8 cellular contexts compared by ENCODE assay signal in genomic region chr20:38143646-38144554, GRCh38. TPM values are rescaled to one million over a fixed set of nuclear protein-coding genes. Genes with fewer than 3 reads are reported as not detected.
A peak's percentile ranks its signal among the peaks of the same experiment; 100 is the strongest.
DNase-seq lines count a peak whose midpoint lies in the region; ATAC-seq and TF ChIP-seq lines count a peak whose summit lies in the region.

No MANE protein-coding gene starts in this region.

- peak overlapping the region; percentile 38 for H2AFZ ChIP-seq in parathyroid adenoma

- H3K4me1 ChIP-seq in esophagus muscularis mucosa = peaks cover 33 to 43% (median 37%) of the 10 kb centered on the region in 4 donors
- H3K4me1 ChIP-seq in parathyroid adenoma = peaks cover 18% of the 10 kb centered on the region

- TF ChIP-seq CTCF in esophagus muscularis mucosa (IDR thresholded peaks at IDR 0.05) = no peak
- no peak for TF ChIP-seq CTCF in parathyroid adenoma (IDR thresholded peaks at IDR 0.05)

- WGBS in esophagus muscularis mucosa = 28% methylated on average over 15 of the region's 16 CpGs

- DNase-seq in DMS153 treated with DMSO at 0.1 percent for 48 hours (lab: John Stamatoyannopoulos, UW; ENCODE audit: unreplicated experiment) = peak; percentile 7
- DNase-seq in esophagus muscularis mucosa (ENCODE audit: extremely low spot score) = no peak
- DNase-seq in stimulated activated CD4-positive, alpha-beta T cell treated with anti-CD3 and anti-CD28 coated beads, Interleukin-4, amount 100 ng/mL, for 24 hours = no peak
- no peak for DNase-seq in stimulated activated naive B cell treated with anti-CD40 and anti-IgM and Interleukin-4, amounts not matched to agents 10 μg/mL and 1 μg/mL and 100 μg/mL, for 72 hours

- no peaks in the 10 kb centered on the region for H3K4me1 Mint-ChIP-seq in stimulated activated naive B cell treated with anti-CD40 and anti-IgM and Interleukin-4, amounts not matched to agents 10 μg/mL and 1 μg/mL and 100 μg/mL, for 72 hours

- H3K9me3 ChIP-seq in esophagus muscularis mucosa = no peaks in the 10 kb centered on the region
- no peaks in the 10 kb centered on the region for H3K9me3 ChIP-seq in parathyroid adenoma (ENCODE audit: control insufficient read depth, low read length)

- ATAC-seq in HG03571 (IDR thresholded peaks at IDR 0.05; ENCODE audit: unreplicated experiment) = no peak
- ATAC-seq in HG03457 (IDR thresholded peaks at IDR 0.05; ENCODE audit: unreplicated experiment) = no peak
- no peak for ATAC-seq in stimulated activated naive B cell treated with anti-CD40 and anti-IgM and Interleukin-4, amounts not matched to agents 10 μg/mL and 1 μg/mL and 100 μg/mL, for 72 hours (replicated peaks)

- peaks cover 0 to 5% of the 10 kb centered on the region in 2 donors for H3K36me3 Mint-ChIP-seq in stimulated activated naive B cell treated with anti-CD40 and anti-IgM and Interleukin-4, amounts not matched to agents 10 μg/mL and 1 μg/mL and 100 μg/mL, for 72 hours

- peak; percentile 57 for TF ChIP-seq EP300 in esophagus muscularis mucosa (IDR thresholded peaks at IDR 0.05)

- H3K27ac Mint-ChIP-seq in stimulated activated naive B cell treated with anti-CD40 and anti-IgM and Interleukin-4, amounts not matched to agents 10 μg/mL and 1 μg/mL and 100 μg/mL, for 72 hours = no peak overlapping the region

- H3K36me3 ChIP-seq in esophagus muscularis mucosa (peaks cover 25 to 96% (median 72%) of the 10 kb centered on the region in 4 donors), parathyroid adenoma (ENCODE audit: control insufficient read depth, insufficient read depth, low read length) (no peaks in the 10 kb centered on the region)

- H3K27ac ChIP-seq in esophagus muscularis mucosa (replicated peaks in 1 of 4) (peak overlapping the region; percentile 77 to 87 (median 82)), parathyroid adenoma (peak overlapping the region; percentile 50)

- no peak overlapping the region for H3K9ac ChIP-seq in parathyroid adenoma

- H3K27me3 ChIP-seq in esophagus muscularis mucosa (no peaks in the 10 kb centered on the region), parathyroid adenoma (ENCODE audit: control insufficient read depth, insufficient read depth, low read length) (no peaks in the 10 kb centered on the region)

- TF ChIP-seq POLR2A in esophagus muscularis mucosa (IDR thresholded peaks at IDR 0.05; ENCODE audit: low read depth) = no peak

- no peak overlapping the region for H3K4me3 Mint-ChIP-seq in stimulated activated naive B cell treated with anti-CD40 and anti-IgM and Interleukin-4, amounts not matched to agents 10 μg/mL and 1 μg/mL and 100 μg/mL, for 72 hours

- intact Hi-C loops in esophagus muscularis mucosa (cut with DNase I) = no loop called here

- H3K79me2 ChIP-seq in parathyroid adenoma = no peaks in the 10 kb centered on the region

- H3K4me3 ChIP-seq in esophagus muscularis mucosa (no peak overlapping the region), parathyroid adenoma (ENCODE audit: low read depth, low read length) (no peak overlapping the region)

- peaks cover 17 to 28% of the 10 kb centered on the region in 2 donors for H3K27me3 Mint-ChIP-seq in stimulated activated naive B cell treated with anti-CD40 and anti-IgM and Interleukin-4, amounts not matched to agents 10 μg/mL and 1 μg/mL and 100 μg/mL, for 72 hours

- no peaks in the 10 kb centered on the region for H3K9me3 Mint-ChIP-seq in stimulated activated naive B cell treated with anti-CD40 and anti-IgM and Interleukin-4, amounts not matched to agents 10 μg/mL and 1 μg/mL and 100 μg/mL, for 72 hours

- H3K4me2 ChIP-seq in parathyroid adenoma (ENCODE audit: low read length) = no peak overlapping the region

TF ChIP-seq in PFSK-1, 5 proteins besides CTCF, POLR2A, EP300 and RAD21:
- no peak for TF ChIP-seq REST (IDR thresholded peaks at IDR 0.05; ENCODE audit: insufficient read depth in 1 of 2, low read depth in 2 of 2, low read length in 2 of 2)
- TF ChIP-seq FOXP2 (optimal IDR thresholded peaks at IDR 0.05; ENCODE audit: borderline replicate concordance, extremely low read depth, extremely low read length, insufficient read depth) = peak; percentile 50

RNA-seq across cellular contexts. Expression of gene TGM2, which starts 21.2 kb away (rescaled TPM):
- polyA plus RNA-seq in PFSK-1 (2012; ENCODE audit: insufficient read length, low read depth) = 0.72 TPM
- 100 to 1,000 TPM; 170 to 385 (median 212) TPM for total RNA-seq in esophagus muscularis mucosa
